In genomic region chr22:24954114-24954463, GRCh38 we compare ENCODE assay signal across 12 cellular contexts. TPM values are rescaled to one million over a fixed set of nuclear protein-coding genes. Genes with fewer than 3 reads are reported as not detected.
A peak's percentile ranks its signal among the peaks of the same experiment; 100 is the strongest.
DNase-seq lines count a peak whose midpoint lies in the region; ATAC-seq, FAIRE-seq and TF ChIP-seq lines count a peak whose summit lies in the region.
"Had no signal": no experiment of that assay in that cellular context is flagged by ENCODE, and none has a peak within 500 bp of the region (broad histone marks: within the 10 kb centered on the region; RNA-seq: fewer than 3 reads in every experiment).

No MANE protein-coding gene starts in this region.

- FAIRE-seq in astrocyte (lab: Jason Lieb, UNC) = no peak
- FAIRE-seq in small intestine (lab: Jason Lieb, UNC) = no peak
- FAIRE-seq: A204.1, endometrium had no signal

- ATAC-seq in activated CD4-positive, CD25-positive, alpha-beta regulatory T cell treated with anti-CD3 and anti-CD28 coated beads, Interleukin-2, amount 50 U/mL, for 24 hours = no peak

- no peaks in the 10 kb centered on the region for H3K79me2 ChIP-seq in astrocyte (ENCODE audit: insufficient read depth, low read length)

- no peak overlapping the region for H3K4me3 ChIP-seq in astrocyte (ENCODE audit: insufficient read depth, low read depth, low read length)
- peak overlapping the region in 1 of 2 donors; percentile 78 for H3K4me3 ChIP-seq in small intestine (ENCODE audit: low read depth in 1 of 2, low read length in 2 of 2)

- H3K36me3 ChIP-seq in astrocyte (ENCODE audit: insufficient read depth, low read length) = no peaks in the 10 kb centered on the region
- no peaks in the 10 kb centered on the region for H3K36me3 ChIP-seq in small intestine (ENCODE audit: control insufficient read depth in 2 of 2, insufficient read depth in 2 of 2, low read length in 2 of 2)

- no peaks in the 10 kb centered on the region for H3K27me3 Mint-ChIP-seq in astrocyte (ENCODE audit: low read depth, unreplicated experiment)

- H3K27me3 ChIP-seq in astrocyte (ENCODE audit: insufficient read depth, low read length) (peaks cover 11% of the 10 kb centered on the region), small intestine (ENCODE audit: control insufficient read depth in 2 of 2, insufficient read depth in 2 of 2, low read length in 2 of 2) (no peaks in the 10 kb centered on the region)

- no peaks in the 10 kb centered on the region for H4K20me1 ChIP-seq in astrocyte (ENCODE audit: insufficient read depth, low read length)

- H3K27ac ChIP-seq in astrocyte (ENCODE audit: low read depth, low read length) = no peak overlapping the region
- peak overlapping the region; percentile 89 to 94 for H3K27ac ChIP-seq in small intestine (ENCODE audit: low read depth in 1 of 2, low read length in 1 of 2)

- H2AFZ ChIP-seq in astrocyte (ENCODE audit: low read depth, low read length) = no peak overlapping the region

- H3K9ac ChIP-seq in astrocyte (ENCODE audit: low read length) = no peak overlapping the region

- H3K36me3 Mint-ChIP-seq in astrocyte (ENCODE audit: low read depth, unreplicated experiment) = no peaks in the 10 kb centered on the region

- peak; percentile 8 for DNase-seq in NCI-H82 treated with DMSO at 0.1 percent for 48 hours (lab: John Stamatoyannopoulos, UW; ENCODE audit: unreplicated experiment)
- DNase-seq in NCI-H82 (lab: John Stamatoyannopoulos, UW) = no peak
- DNase-seq in astrocyte (ENCODE audit: low read depth) = peak; percentile 21
- peak; percentile 12 for DNase-seq in kidney glomerular epithelial cell (lab: John Stamatoyannopoulos, UW)
- DNase-seq in small intestine = peak; percentile 38
- no peak for DNase-seq in AG08395 (ENCODE audit: low spot score)
- DNase-seq in DMS114 treated with DMSO at 0.1 percent for 48 hours (lab: John Stamatoyannopoulos, UW; ENCODE audit: unreplicated experiment) = no peak
- DNase-seq: activated B cell treated with CpG ODN at 0.5 μM for 24 hours, NCI-H1694 had no signal

- no peaks in the 10 kb centered on the region for H3K9me3 Mint-ChIP-seq in astrocyte (ENCODE audit: unreplicated experiment)
- H3K9me3 Mint-ChIP-seq: activated B cell treated with CpG ODN at 0.5 μM for 24 hours had no signal

- WGBS in small intestine, 3 donors = 8 to 30% (median 20%) methylated on average over 4 of the region's 4 CpGs

- H3K4me2 ChIP-seq in astrocyte (ENCODE audit: low read length) = peak overlapping the region; percentile 99

- peak overlapping the region; percentile 83 for H3K4me3 Mint-ChIP-seq in astrocyte (ENCODE audit: unreplicated experiment)

- TF ChIP-seq CTCF in astrocyte (IDR thresholded peaks at IDR 0.05; ENCODE audit: insufficient read depth, low read depth, low read length) = no peak

- H3K4me1 ChIP-seq in astrocyte (ENCODE audit: insufficient read depth, low read length) (peaks cover 14% of the 10 kb centered on the region), small intestine (ENCODE audit: control insufficient read depth in 2 of 2, insufficient read depth in 1 of 2, low read depth in 1 of 2, low read length in 1 of 2) (no peaks in the 10 kb centered on the region)

- no peaks in the 10 kb centered on the region for H3K9me3 ChIP-seq in astrocyte (ENCODE audit: insufficient read depth, low read depth, low read length)
- H3K9me3 ChIP-seq in small intestine (ENCODE audit: control insufficient read depth, low read depth) = no peaks in the 10 kb centered on the region

- peaks cover 17% of the 10 kb centered on the region for H3K4me1 Mint-ChIP-seq in astrocyte (ENCODE audit: low read depth, unreplicated experiment)

- H3K27ac Mint-ChIP-seq in astrocyte (ENCODE audit: unreplicated experiment) = peak overlapping the region; percentile 80
- H3K27ac Mint-ChIP-seq: activated B cell treated with CpG ODN at 0.5 μM for 24 hours had no signal

RNA-seq across cellular contexts. Expression of gene KIAA1671, which starts 1.6 kb away (rescaled TPM):
- 21.7 and 28.4 TPM in 2 replicates for total RNA-seq in astrocyte
- polyA plus RNA-seq in small intestine = 10 to 100 TPM in 2 of 3 donors, 1 to 10 TPM in 1; 7.0 to 18.0 (median 11.4) TPM

RNA-seq across cellular contexts. Expression of gene LHFPL7, which starts 7.6 kb away (rescaled TPM):
- not detected in 2 replicates for total RNA-seq in astrocyte
- not detected for polyA plus RNA-seq in small intestine
- total RNA-seq: activated B cell treated with CpG ODN at 0.5 μM for 24 hours had no signal

Comparison
In these comparisons a context has a peak if more than half of its experiments do, and no peak if none do; other contexts are left out.
1. DNase-seq: peak in NCI-H82 treated with DMSO at 0.1 percent for 48 hours (single experiment), astrocyte (single experiment), kidney glomerular epithelial cell (single experiment) and small intestine (single experiment); none in NCI-H82 (single experiment), AG08395 (single experiment) and DMS114 treated with DMSO at 0.1 percent for 48 hours (single experiment).